ENCODE assay signal across 9 cellular contexts in the genomic region with DNA sequence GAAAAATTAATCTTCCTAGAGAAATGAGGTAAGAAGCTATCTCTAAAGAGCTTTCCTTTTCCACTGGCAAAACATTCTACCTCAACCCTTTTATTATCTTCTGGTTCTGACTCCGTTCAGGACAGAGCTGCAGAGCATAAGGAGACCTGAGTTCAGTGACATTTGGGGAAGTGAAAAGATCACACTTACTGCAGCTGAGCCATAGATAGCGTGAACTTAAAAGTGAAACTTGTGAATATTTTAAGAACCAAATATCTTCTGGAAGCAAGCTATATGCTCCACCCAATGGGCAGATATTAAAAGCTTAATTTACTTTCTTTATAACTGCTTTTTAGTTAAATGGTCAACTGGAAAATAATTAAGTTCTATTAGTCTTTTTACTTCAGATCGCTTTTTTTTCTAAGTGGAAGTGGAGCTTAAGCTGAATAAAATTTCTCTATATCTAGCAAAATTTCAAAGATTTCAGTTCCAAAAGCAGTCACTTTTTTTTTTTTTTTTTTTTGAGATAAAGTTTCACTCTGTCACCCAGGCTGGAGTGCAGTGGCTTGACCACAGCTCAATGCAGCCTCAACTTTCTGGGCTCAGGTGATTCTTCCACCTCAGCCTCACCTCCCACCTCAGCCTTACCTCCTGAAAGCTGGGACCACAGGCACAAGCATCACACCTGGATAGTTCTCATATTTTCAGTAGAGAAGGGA. TPM values are rescaled to one million over a fixed set of nuclear protein-coding genes. Genes with fewer than 3 reads are reported as not detected.
DNase-seq lines count a peak whose midpoint lies in the region; ATAC-seq and TF ChIP-seq lines count a peak whose summit lies in the region.
"Had no signal": no experiment of that assay in that cellular context is flagged by ENCODE, and none has a peak within 500 bp of the region (broad histone marks: within the 10 kb centered on the region; RNA-seq: fewer than 3 reads in every experiment).

No MANE protein-coding gene starts in this region.

- H2AK5ac ChIP-seq in trophoblast cell (ENCODE audit: low read length) = no peak overlapping the region

- H3K4me3 Mint-ChIP-seq in activated naive CD8-positive, alpha-beta T cell treated with anti-CD3 and anti-CD28 coated beads, Interleukin-2, amount 10 ng/mL, durations not matched to agents 7 days and 5 days = peak overlapping the region; percentile 51

- no peak overlapping the region for H4K91ac ChIP-seq in trophoblast cell (ENCODE audit: low read depth, low read length)

- no peaks in the 10 kb centered on the region for H3K9me2 ChIP-seq in DOHH2 (replicated peaks; ENCODE audit: control insufficient read depth, low read length)

- H3F3A ChIP-seq in DOHH2 (ENCODE audit: control insufficient read depth, insufficient read depth) = peaks cover 17% of the 10 kb centered on the region

- H3K27ac ChIP-seq in DOHH2 (ENCODE audit: low read depth, low read length) (peak overlapping the region; percentile 84), vagina (no peak overlapping the region), trophoblast cell (ENCODE audit: low read depth, low read length) (no peak overlapping the region)

- no peak for TF ChIP-seq CTCF in DOHH2 (IDR thresholded peaks at IDR 0.05; ENCODE audit: low read depth, low read length, poor library complexity, severe bottlenecking)
- no peak for TF ChIP-seq CTCF in GM20000 (IDR thresholded peaks at IDR 0.05; ENCODE audit: extremely low read depth, missing control alignments)
- TF ChIP-seq CTCF in vagina (IDR thresholded peaks at IDR 0.05) = no peak

- no CpG with 5 or more reads among the region's 3 CpGs for WGBS in trophoblast cell (ENCODE audit: extremely low coverage, insufficient coverage, insufficient read length)

- no peak overlapping the region for H2BK5ac ChIP-seq in trophoblast cell (ENCODE audit: low read depth, low read length, poor library complexity)

- H3K4me1 ChIP-seq in DOHH2 (ENCODE audit: control insufficient read depth, low read length) (peaks cover 66% of the 10 kb centered on the region), vagina (no peaks in the 10 kb centered on the region), trophoblast cell (ENCODE audit: control insufficient read depth in 1 of 2, insufficient read depth in 2 of 2, low read length in 2 of 2) (no peaks in the 10 kb centered on the region)

- POLR2A ChIA-PET in activated naive CD8-positive, alpha-beta T cell treated with anti-CD3 and anti-CD28 coated beads, Interleukin-2, amount 10 ng/mL, durations not matched to agents 7 days and 5 days (lab: Charles Lee) = interaction anchor here (1.0 to 1.7 kb wide), 4 partner anchors 11 to 71 kb away, joined by 3 to 8 read pairs (median 4); no protein-coding TSS in a partner anchor

- no peak overlapping the region for H4K12ac ChIP-seq in trophoblast cell (ENCODE audit: low read depth, low read length)

- H3K9me3 ChIP-seq in DOHH2 (ENCODE audit: control insufficient read depth, insufficient read depth, low read length) = no peaks in the 10 kb centered on the region
- H3K9me3 ChIP-seq in vagina = no peaks in the 10 kb centered on the region
- H3K9me3 ChIP-seq in trophoblast cell (ENCODE audit: insufficient read depth, low read depth, low read length) = no peaks in the 10 kb centered on the region

- H3K4ac ChIP-seq in trophoblast cell (ENCODE audit: low read depth, low read length) = no peak overlapping the region

- H3K4me3 ChIP-seq in DOHH2 (ENCODE audit: low read length) = peak overlapping the region; percentile 56
- no peak overlapping the region for H3K4me3 ChIP-seq in vagina
- no peak overlapping the region for H3K4me3 ChIP-seq in trophoblast cell (ENCODE audit: low read depth, low read length)

- intact Hi-C loops in vagina (cut with DNase I) = loop anchor here (5.0 kb wide), 1 partner anchor 1742 kb away; no protein-coding TSS in a partner anchor

- peak overlapping the region; percentile 72 for H3K4me2 ChIP-seq in DOHH2 (ENCODE audit: low read length)
- no peak overlapping the region for H3K4me2 ChIP-seq in trophoblast cell (ENCODE audit: low read length)

- H3K36me3 ChIP-seq in DOHH2 (ENCODE audit: control insufficient read depth, low read length) = peaks cover 56% of the 10 kb centered on the region
- H3K36me3 ChIP-seq in vagina = no peaks in the 10 kb centered on the region
- no peaks in the 10 kb centered on the region for H3K36me3 ChIP-seq in trophoblast cell (ENCODE audit: control insufficient read depth in 1 of 2, insufficient read depth in 2 of 2, low read length in 2 of 2)

- DNase-seq in GM20000 (ENCODE audit: low spot score) (peak; percentile 45), vagina (ENCODE audit: extremely low spot score in 2 of 2) (no peak), NCI-H146 (lab: John Stamatoyannopoulos, UW) (no peak), trophoblast cell (no peak), NCI-H345 (lab: John Stamatoyannopoulos, UW) (no peak)
- DNase-seq in activated naive CD8-positive, alpha-beta T cell treated with anti-CD3 and anti-CD28 coated beads, Interleukin-2, amount 10 ng/mL, durations not matched to agents 7 days and 5 days = no peak
- DNase-seq: left cardiac atrium had no signal

- no peak overlapping the region for H3K18ac ChIP-seq in trophoblast cell (ENCODE audit: low read length)

- no peaks in the 10 kb centered on the region for H4K20me1 ChIP-seq in DOHH2 (ENCODE audit: control insufficient read depth, insufficient read depth, low read depth, low read length)

- H3K9ac ChIP-seq in trophoblast cell (ENCODE audit: low read length) = no peak overlapping the region

- H3K27me3 ChIP-seq in DOHH2 (ENCODE audit: control insufficient read depth, low read length) = no peaks in the 10 kb centered on the region
- H3K27me3 ChIP-seq in vagina = no peaks in the 10 kb centered on the region
- H3K27me3 ChIP-seq in trophoblast cell (ENCODE audit: insufficient read depth, low read length) = no peaks in the 10 kb centered on the region

- peak overlapping the region; percentile 72 for H3K27ac Mint-ChIP-seq in activated naive CD8-positive, alpha-beta T cell treated with anti-CD3 and anti-CD28 coated beads, Interleukin-2, amount 10 ng/mL, durations not matched to agents 7 days and 5 days

- no peak overlapping the region for H4K8ac ChIP-seq in trophoblast cell (ENCODE audit: low read depth, low read length)

- no peaks in the 10 kb centered on the region for H3K27me3 Mint-ChIP-seq in activated naive CD8-positive, alpha-beta T cell treated with anti-CD3 and anti-CD28 coated beads, Interleukin-2, amount 10 ng/mL, durations not matched to agents 7 days and 5 days

- H3K9me3 Mint-ChIP-seq in activated naive CD8-positive, alpha-beta T cell treated with anti-CD3 and anti-CD28 coated beads, Interleukin-2, amount 10 ng/mL, durations not matched to agents 7 days and 5 days = no peaks in the 10 kb centered on the region

- no peak overlapping the region for H2BK12ac ChIP-seq in trophoblast cell (ENCODE audit: low read length)

- no peak overlapping the region for H2BK120ac ChIP-seq in trophoblast cell (ENCODE audit: insufficient read depth, low read length, poor library complexity)

- TF ChIP-seq POLR2A in vagina (IDR thresholded peaks at IDR 0.05) = no peak

- no peak overlapping the region for H2AFZ ChIP-seq in trophoblast cell (ENCODE audit: insufficient read depth, low read length, poor library complexity)

- no peaks in the 10 kb centered on the region for H3K79me1 ChIP-seq in trophoblast cell (ENCODE audit: low read length)

- H3K4me1 Mint-ChIP-seq in activated naive CD8-positive, alpha-beta T cell treated with anti-CD3 and anti-CD28 coated beads, Interleukin-2, amount 10 ng/mL, durations not matched to agents 7 days and 5 days = peaks cover 35% of the 10 kb centered on the region

- H3K23ac ChIP-seq in trophoblast cell (ENCODE audit: low read length) = no peak overlapping the region

- peak; percentile 90 for ATAC-seq in HG03442 (IDR thresholded peaks at IDR 0.05; ENCODE audit: unreplicated experiment)
- ATAC-seq in activated naive CD8-positive, alpha-beta T cell treated with anti-CD3 and anti-CD28 coated beads, Interleukin-2, amount 10 ng/mL, durations not matched to agents 7 days and 5 days (ENCODE audit: low read depth) = peak; percentile 36

- peaks cover 43% of the 10 kb centered on the region for H3K79me2 ChIP-seq in DOHH2 (ENCODE audit: control insufficient read depth, low read length)
- no peaks in the 10 kb centered on the region for H3K79me2 ChIP-seq in trophoblast cell (ENCODE audit: control insufficient read depth, insufficient read depth, low read length, poor library complexity)

- peaks cover 50% of the 10 kb centered on the region for H3K36me3 Mint-ChIP-seq in activated naive CD8-positive, alpha-beta T cell treated with anti-CD3 and anti-CD28 coated beads, Interleukin-2, amount 10 ng/mL, durations not matched to agents 7 days and 5 days

- no peak overlapping the region for H3K14ac ChIP-seq in trophoblast cell (ENCODE audit: low read length)

RNA-seq across cellular contexts. Expression of gene PTPN22, which starts 11.9 kb away (rescaled TPM):
- 10 to 100 TPM; 74.1 to 82.9 TPM for total RNA-seq in activated naive CD8-positive, alpha-beta T cell treated with anti-CD3 and anti-CD28 coated beads, Interleukin-2, amount 10 ng/mL, durations not matched to agents 7 days and 5 days
- total RNA-seq in vagina = 7.4 TPM
- polyA plus RNA-seq in trophoblast cell (2013) = 0.36 and 0.40 TPM in 2 replicates

RNA-seq across cellular contexts. Expression of gene BCL2L15, which starts 27.8 kb away (rescaled TPM):
- total RNA-seq in activated naive CD8-positive, alpha-beta T cell treated with anti-CD3 and anti-CD28 coated beads, Interleukin-2, amount 10 ng/mL, durations not matched to agents 7 days and 5 days = 1 to 10 TPM; 1.1 to 2.9 TPM
- total RNA-seq in vagina = 2.9 TPM
- polyA plus RNA-seq in trophoblast cell (2013) = 0.06 and 0.07 TPM in 2 replicates

RNA-seq across cellular contexts. Expression of gene AP4B1, which starts 45.0 kb away (rescaled TPM):
- 10 to 100 TPM; 53.9 to 60.5 TPM for total RNA-seq in activated naive CD8-positive, alpha-beta T cell treated with anti-CD3 and anti-CD28 coated beads, Interleukin-2, amount 10 ng/mL, durations not matched to agents 7 days and 5 days
- total RNA-seq in vagina = 6.9 TPM
- 5.9 TPM in 2 replicates for polyA plus RNA-seq in trophoblast cell (2013)

RNA-seq across cellular contexts. Expression of gene DCLRE1B, which starts 45.5 kb away (rescaled TPM):
- total RNA-seq in activated naive CD8-positive, alpha-beta T cell treated with anti-CD3 and anti-CD28 coated beads, Interleukin-2, amount 10 ng/mL, durations not matched to agents 7 days and 5 days = 10 to 100 TPM; 13.4 to 14.3 TPM
- 5.2 TPM for total RNA-seq in vagina
- polyA plus RNA-seq in trophoblast cell (2013) = 7.3 and 7.6 TPM in 2 replicates

RNA-seq across cellular contexts. Expression of gene RSBN1, which starts 47.4 kb away (rescaled TPM):
- total RNA-seq in activated naive CD8-positive, alpha-beta T cell treated with anti-CD3 and anti-CD28 coated beads, Interleukin-2, amount 10 ng/mL, durations not matched to agents 7 days and 5 days = 10 to 100 TPM; 32.7 to 37.0 TPM
- 24.1 TPM for total RNA-seq in vagina
- polyA plus RNA-seq in trophoblast cell (2013) = 5.7 TPM in 2 replicates
